ENCODE assay signal across 11 cellular contexts in the genomic region with DNA sequence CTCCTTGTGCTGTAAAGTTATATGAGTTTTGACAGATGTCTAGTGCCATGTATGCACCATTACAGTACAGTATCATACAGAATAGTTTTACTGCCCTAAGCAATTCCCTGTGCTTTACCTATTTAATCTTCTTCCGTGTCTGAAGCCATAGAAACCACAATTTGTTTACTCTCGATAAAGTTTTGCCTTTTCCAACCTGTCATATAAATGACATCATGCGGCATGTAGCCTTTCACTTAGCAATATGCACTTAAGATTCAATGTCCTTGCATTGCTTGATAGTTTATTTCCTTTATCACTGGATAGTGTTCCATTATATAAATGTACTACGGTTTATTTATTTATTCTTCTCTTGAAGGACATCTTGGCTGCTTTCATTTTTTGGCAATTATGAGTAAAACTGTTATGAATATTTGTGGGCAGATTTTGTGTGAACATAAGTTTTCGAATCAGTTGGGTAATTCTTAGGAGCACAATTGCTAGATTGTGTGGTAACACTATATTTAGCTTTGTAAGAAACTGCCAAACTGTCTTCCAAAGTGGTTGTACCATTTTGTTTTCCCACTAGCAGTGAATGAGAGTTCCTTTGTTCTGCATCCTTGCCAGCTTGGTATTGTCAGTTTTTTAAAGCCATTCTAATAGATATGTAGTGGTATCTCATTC.
"Had no signal": no experiment of that assay in that cellular context is flagged by ENCODE, and none has a peak within 500 bp of the region (broad histone marks: within the 10 kb centered on the region; RNA-seq: fewer than 3 reads in every experiment).

No MANE protein-coding gene starts in this region.

- H3K4me3 ChIP-seq: cardiac muscle cell, gastroesophageal sphincter, heart right ventricle, ovary, thyroid gland, uterus had no signal

- DNase-seq: activated CD4-positive, alpha-beta T cell treated with anti-CD3 and anti-CD28 coated beads, Interleukin-2, amount 10 ng/mL, durations not matched to agents 7 days and 5 days; activated CD4-positive, CD25-positive, alpha-beta regulatory T cell; heart right ventricle; midbrain; naive thymus-derived CD4-positive, alpha-beta T cell; ovary; thyroid gland; uterus had no signal

- FAIRE-seq: islet of Langerhans had no signal
